1 cellular context compared by ENCODE assay signal in the genomic region with DNA sequence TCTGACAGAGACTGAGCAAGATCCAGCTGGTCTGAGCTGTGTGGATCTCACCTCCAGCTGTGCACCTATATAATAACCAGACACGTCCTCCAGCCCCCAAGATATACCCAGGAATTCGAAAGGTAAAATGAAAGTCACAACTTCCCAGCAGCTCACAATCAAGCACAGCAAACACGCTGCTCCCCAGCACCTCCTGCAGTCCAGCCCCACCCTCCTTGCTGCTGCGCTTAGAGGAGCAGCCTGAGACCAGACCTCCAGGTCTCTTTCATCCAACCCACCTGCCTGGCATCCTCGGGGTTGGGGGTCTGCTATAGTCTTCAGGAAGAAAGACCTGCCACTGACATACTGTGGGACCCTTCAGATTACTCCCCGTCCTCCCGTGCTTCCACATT.
TF ChIP-seq lines count a peak whose summit lies in the region.

No MANE protein-coding gene starts in this region.

TF ChIP-seq in H1, 55 proteins besides CTCF, POLR2A, EP300 and RAD21:
- TF ChIP-seq ATF3 (IDR thresholded peaks at IDR 0.05; ENCODE audit: insufficient read depth, low read depth, low read length), result no peak
- TF ChIP-seq ZNF274 (IDR thresholded peaks at IDR 0.05; ENCODE audit: borderline replicate concordance, extremely low read depth, low read length), result no peak
- TF ChIP-seq CHD2 (IDR thresholded peaks at IDR 0.05; ENCODE audit: low read length), result no peak
- no peak for TF ChIP-seq CHD1 (IDR thresholded peaks at IDR 0.05; ENCODE audit: low read depth, low read length)
- TF ChIP-seq CBX8 (IDR thresholded peaks at IDR 0.05; ENCODE audit: borderline replicate concordance, low read depth, low read length), result no peak
- no peak for TF ChIP-seq KDM4A (IDR thresholded peaks at IDR 0.05; ENCODE audit: low read depth, low read length, severe bottlenecking)
- no peak for TF ChIP-seq E2F6 (IDR thresholded peaks at IDR 0.05)
- no peak for TF ChIP-seq FOSL1 (IDR thresholded peaks at IDR 0.05; ENCODE audit: insufficient read depth, low read depth, low read length)
